16 cellular contexts compared by ENCODE assay signal in the genomic region with DNA sequence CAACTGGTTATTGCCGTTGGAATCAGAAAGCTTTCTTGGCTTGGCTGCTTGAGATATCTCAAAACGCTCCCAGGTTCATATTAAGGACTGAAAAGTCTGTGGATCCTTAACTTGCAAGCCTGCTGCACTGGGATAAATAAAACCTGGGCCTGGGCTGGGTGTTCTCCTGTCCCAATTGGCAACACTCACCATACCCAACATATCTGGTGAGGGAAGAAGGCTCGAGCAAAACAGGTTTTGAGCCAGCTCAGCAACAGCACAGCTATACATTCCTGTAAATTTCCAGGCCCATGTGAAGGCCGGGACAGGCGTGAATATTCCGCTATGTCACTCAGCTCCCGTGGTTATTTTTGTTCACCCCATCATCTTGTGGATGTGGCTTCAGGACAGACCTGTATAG.
A peak's percentile ranks its signal among the peaks of the same experiment; 100 is the strongest.
DNase-seq lines count a peak whose midpoint lies in the region; ATAC-seq, FAIRE-seq and TF ChIP-seq lines count a peak whose summit lies in the region.
"Had no signal": no experiment of that assay in that cellular context is flagged by ENCODE, and none has a peak within 500 bp of the region (broad histone marks: within the 10 kb centered on the region; RNA-seq: fewer than 3 reads in every experiment).

No MANE protein-coding gene starts in this region.

- ATAC-seq in HepG2: peak; percentile 78
- ATAC-seq in right lobe of liver: no peak
- no peak for ATAC-seq in HG02970 (IDR thresholded peaks at IDR 0.05; ENCODE audit: low FRiP score, unreplicated experiment)
- ATAC-seq: left lobe of liver had no signal

- no peak overlapping the region for H2AFZ ChIP-seq in HepG2 (ENCODE audit: low read length)

- H3K4me3 ChIP-seq in HepG2 (replicated peaks in 1 of 3; ENCODE audit: insufficient read depth in 1 of 3, low read depth in 2 of 3, low read length in 3 of 3) (no peak overlapping the region; a peak in 1 of 6 replicates), right lobe of liver (no peak overlapping the region), muscle layer of colon (ENCODE audit: low read depth in 1 of 2, low read length in 2 of 2) (no peak overlapping the region)

- TF ChIP-seq POLR2A in HepG2 (IDR thresholded peaks at IDR 0.05; ENCODE audit: insufficient read depth in 1 of 2, low read depth in 2 of 2, low read length in 2 of 2) (no peak), right lobe of liver (IDR thresholded peaks at IDR 0.05) (no peak)

- H3K4me1 ChIP-seq in HepG2 (ENCODE audit: insufficient read depth, low read length) (peaks cover 56% of the 10 kb centered on the region), right lobe of liver (no peaks in the 10 kb centered on the region), muscle layer of colon (ENCODE audit: insufficient read depth, low read length) (peaks cover 56% of the 10 kb centered on the region)

- intact Hi-C loops in HepG2 (cut with micrococcal nuclease; ENCODE audit: unreplicated experiment): loop anchor here (10.0 kb wide), 1 partner anchor 91 kb away; no protein-coding TSS in a partner anchor
- intact Hi-C loops in right lobe of liver (cut with DNase I): no loop called here

- POLR2A ChIA-PET in HepG2 (lab: Yijun Ruan, JAX): interaction anchor here (1.1 to 1.2 kb wide), 2 partner anchors 164 to 169 kb away, joined by 4 to 5 read pairs; partner anchors contain the start of gene BCL6

- TF ChIP-seq EP300 in HepG2 (IDR thresholded peaks at IDR 0.05; ENCODE audit: low read depth in 2 of 2, low read length in 2 of 2) (peak in 1 of 2 experiments; percentile 48; a peak in 1 of 4 replicates), HepG2 (CRISPR knock-in tag; IDR thresholded peaks at IDR 0.05; ENCODE audit: borderline replicate concordance) (no peak)

- DNase-seq in HepG2 (ENCODE audit: low spot score) (peak; percentile 13), right lobe of liver (no peak), cerebellar nuclear complex (lab: John Stamatoyannopoulos, UW) (peak; percentile 64 to 74), NCI-H82 treated with DMSO at 0.1 percent for 48 hours (lab: John Stamatoyannopoulos, UW; ENCODE audit: unreplicated experiment) (no peak), kidney glomerular epithelial cell (lab: John Stamatoyannopoulos, UW) (no peak)
- DNase-seq in stimulated activated CD4-positive, alpha-beta T cell treated with anti-CD3 and anti-CD28 coated beads, Interleukin-2, amount 100 ng/mL, for 48 hours: no peak
- DNase-seq: activated CD4-positive, CD25-positive, alpha-beta regulatory T cell treated with anti-CD3 and anti-CD28 coated beads, Interleukin-2, amount 50 U/mL, for 72 hours; activated CD8-positive, alpha-beta memory T cell treated with anti-CD3 and anti-CD28 coated beads, Interleukin-2, amount 50 U/mL, for 4 hours; activated naive CD4-positive, alpha-beta T cell treated with anti-CD3 and anti-CD28 coated beads, Interleukin-2, amount 50 U/mL, for 16 hours; head of caudate nucleus; naive B cell; NCI-H2171 treated with DMSO at 0.1 percent for 48 hours; SW 1271 had no signal

- in situ Hi-C loops in HepG2 (cut with HindIII; ENCODE audit: extremely low pct_ligation_motif_present, low pct_unique_long_range_greater_than_20kb): no loop called here

- H4K20me1 ChIP-seq in HepG2 (ENCODE audit: insufficient read depth, low read length): no peaks in the 10 kb centered on the region

- TF ChIP-seq RAD21 in HepG2 (CRISPR knock-in tag; IDR thresholded peaks at IDR 0.05): no peak

- CTCF ChIA-PET in HepG2 (lab: Yijun Ruan, JAX; ENCODE audit: low intra/inter-chr PET ratio, low total read pairs): no interaction called here

- no peak overlapping the region for H3K9ac ChIP-seq in HepG2 (ENCODE audit: insufficient read depth, low read depth, low read length)
- H3K9ac ChIP-seq in muscle layer of colon (ENCODE audit: low read length): no peak overlapping the region

- H3K36me3 ChIP-seq in HepG2 (replicated peaks in 1 of 2; ENCODE audit: control insufficient read depth in 1 of 2, insufficient read depth in 2 of 2, low read length in 2 of 2) (no peaks in the 10 kb centered on the region), right lobe of liver (no peaks in the 10 kb centered on the region), muscle layer of colon (ENCODE audit: insufficient read depth, low read length) (no peaks in the 10 kb centered on the region)

- H3K4me2 ChIP-seq in HepG2 (ENCODE audit: low read depth, low read length): peak overlapping the region; percentile 61

- TF ChIP-seq CTCF in HepG2 (CRISPR knock-in tag; IDR thresholded peaks at IDR 0.05): no peak
- TF ChIP-seq CTCF in right lobe of liver (IDR thresholded peaks at IDR 0.05): no peak

- no peak for FAIRE-seq in HepG2 (lab: Jason Lieb, UNC)

- BruUV-seq in HepG2 (replicated peaks; lab: Mats Ljungman, UMichigan): no TSS peak

- no peaks in the 10 kb centered on the region for H3K9me3 ChIP-seq in HepG2 (ENCODE audit: low read length)
- no peaks in the 10 kb centered on the region for H3K9me3 ChIP-seq in right lobe of liver
- H3K9me3 ChIP-seq in muscle layer of colon (ENCODE audit: low read length): no peaks in the 10 kb centered on the region

- peaks cover 0 to 5% of the 10 kb centered on the region in 2 experiments; a peak in 1 of 5 replicates for H3K27me3 ChIP-seq in HepG2 (ENCODE audit: control insufficient read depth in 1 of 2, insufficient read depth in 2 of 2, low read length in 2 of 2)
- no peaks in the 10 kb centered on the region for H3K27me3 ChIP-seq in right lobe of liver
- H3K27me3 ChIP-seq in muscle layer of colon (ENCODE audit: control insufficient read depth in 1 of 2, insufficient read depth in 2 of 2, low read length in 2 of 2): no peaks in the 10 kb centered on the region

- no peaks in the 10 kb centered on the region for H3K79me2 ChIP-seq in HepG2 (ENCODE audit: insufficient read depth, low read length)

- H3K27ac ChIP-seq in HepG2 (ENCODE audit: extremely low read length, insufficient read depth, low read length) (no peak overlapping the region), right lobe of liver (no peak overlapping the region), muscle layer of colon (ENCODE audit: low read depth, low read length) (peak overlapping the region; percentile 48)

- WGBS in HepG2 (ENCODE audit: low lambda C conversion rate): 22% methylated on average over 7 of the region's 7 CpGs
- WGBS in right lobe of liver (ENCODE audit: insufficient coverage, low coverage, low lambda C conversion rate, missing lambda C conversion rate): 86% methylated on average over 7 of the region's 7 CpGs

TF ChIP-seq in HepG2, 621 proteins besides CTCF, POLR2A, EP300 and RAD21:
- 0 out of 2 replicates have a peak, but pooled peaks have one; percentile 39 for TF ChIP-seq HDAC1 (CRISPR knock-in tag; IDR thresholded peaks at IDR 0.05)
- TF ChIP-seq ZNF343 (CRISPR knock-in tag; IDR thresholded peaks at IDR 0.05): no peak
- TF ChIP-seq ZFX (CRISPR knock-in tag; IDR thresholded peaks at IDR 0.05; ENCODE audit: low read depth): peak; percentile 39
- TF ChIP-seq ATF1 (CRISPR knock-in tag; IDR thresholded peaks at IDR 0.05): no peak
- peak; percentile 19; the same call in 1 of the 2 replicates for TF ChIP-seq RARA (CRISPR knock-in tag; IDR thresholded peaks at IDR 0.05)
- 0 out of 2 replicates have a peak, but pooled peaks have one; percentile 18 for TF ChIP-seq PPARG (CRISPR knock-in tag; conservative IDR thresholded peaks at IDR 0.05)
- 0 out of 2 replicates have a peak, but pooled peaks have one; percentile 30 for TF ChIP-seq MAFF (IDR thresholded peaks at IDR 0.05; ENCODE audit: low read depth, low read length)
- TF ChIP-seq SOX6 (IDR thresholded peaks at IDR 0.05): no peak
- TF ChIP-seq SOX6 (CRISPR knock-in tag; IDR thresholded peaks at IDR 0.05): 0 out of 2 replicates have a peak, but pooled peaks have one; percentile 9
- no peak for TF ChIP-seq ZNF136 (CRISPR knock-in tag; IDR thresholded peaks at IDR 0.05; ENCODE audit: low read depth)
- no peak for TF ChIP-seq ZSCAN21 (CRISPR knock-in tag; IDR thresholded peaks at IDR 0.05; ENCODE audit: borderline replicate concordance)
- TF ChIP-seq GFI1 (CRISPR knock-in tag; IDR thresholded peaks at IDR 0.05; ENCODE audit: borderline replicate concordance): 0 out of 2 replicates have a peak, but pooled peaks have one; percentile 32
- no peak for TF ChIP-seq SOX13 (IDR thresholded peaks at IDR 0.05)
- peak in 1 of 2 experiments; percentile 19; a peak in 1 of 4 replicates for TF ChIP-seq SOX13 (CRISPR knock-in tag; conservative IDR thresholded peaks at IDR 0.05 in 1 of 2, IDR thresholded peaks at IDR 0.05 in 1 of 2)
- peak in 1 of 2 experiments; percentile 8; a peak in 1 of 4 replicates for TF ChIP-seq MAFK (conservative IDR thresholded peaks at IDR 0.05 in 1 of 2, IDR thresholded peaks at IDR 0.05 in 1 of 2; ENCODE audit: low read length in 2 of 2)
- TF ChIP-seq ZNF331 (CRISPR knock-in tag; IDR thresholded peaks at IDR 0.05): peak; percentile 25
- TF ChIP-seq, protein P1, sequence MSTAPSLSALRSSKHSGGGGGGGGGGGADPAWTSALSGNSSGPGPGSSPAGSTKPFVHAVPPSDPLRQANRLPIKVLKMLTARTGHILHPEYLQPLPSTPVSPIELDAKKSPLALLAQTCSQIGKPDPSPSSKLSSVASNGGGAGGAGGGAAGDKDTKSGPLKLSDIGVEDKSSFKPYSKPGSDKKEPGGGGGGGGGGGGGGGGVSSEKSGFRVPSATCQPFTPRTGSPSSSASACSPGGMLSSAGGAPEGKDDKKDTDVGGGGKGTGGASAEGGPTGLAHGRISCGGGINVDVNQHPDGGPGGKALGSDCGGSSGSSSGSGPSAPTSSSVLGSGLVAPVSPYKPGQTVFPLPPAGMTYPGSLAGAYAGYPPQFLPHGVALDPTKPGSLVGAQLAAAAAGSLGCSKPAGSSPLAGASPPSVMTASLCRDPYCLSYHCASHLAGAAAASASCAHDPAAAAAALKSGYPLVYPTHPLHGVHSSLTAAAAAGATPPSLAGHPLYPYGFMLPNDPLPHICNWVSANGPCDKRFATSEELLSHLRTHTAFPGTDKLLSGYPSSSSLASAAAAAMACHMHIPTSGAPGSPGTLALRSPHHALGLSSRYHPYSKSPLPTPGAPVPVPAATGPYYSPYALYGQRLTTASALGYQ (CRISPR knock-in tag; IDR thresholded peaks at IDR 0.05): no peak

Comparison
In these comparisons a context has a peak if more than half of its experiments do, and no peak if none do; other contexts are left out.
1. DNase-seq: peak in HepG2 (single experiment) and cerebellar nuclear complex (2 of 2); none in right lobe of liver (0 of 3), NCI-H82 treated with DMSO at 0.1 percent for 48 hours (single experiment), kidney glomerular epithelial cell (single experiment) and stimulated activated CD4-positive, alpha-beta T cell treated with anti-CD3 and anti-CD28 coated beads, Interleukin-2, amount 100 ng/mL, for 48 hours (0 of 2).